22 cellular contexts compared by ENCODE assay signal in the genomic region with DNA sequence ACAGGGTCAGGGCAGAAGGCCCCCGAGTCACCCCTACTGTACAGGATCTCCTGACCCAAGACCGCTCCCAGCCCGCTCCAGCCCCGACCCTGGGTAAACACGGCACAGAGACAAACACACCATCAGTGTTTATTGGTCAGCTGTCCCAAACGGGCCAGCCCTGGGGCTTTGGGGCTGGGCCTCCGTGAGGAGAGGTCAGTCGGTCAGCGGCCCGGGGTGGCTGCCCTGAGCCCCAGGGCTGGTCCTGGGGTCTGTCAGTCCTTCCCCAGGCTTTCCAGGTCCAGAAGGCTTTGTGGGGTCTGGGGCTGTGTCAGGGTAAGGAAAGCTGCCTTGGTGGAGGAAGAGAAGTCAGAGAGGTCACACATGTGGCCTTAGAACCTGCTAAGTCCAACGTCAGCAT. TPM values are rescaled to one million over a fixed set of nuclear protein-coding genes. Genes with fewer than 3 reads are reported as not detected.
A peak's percentile ranks its signal among the peaks of the same experiment; 100 is the strongest.
DNase-seq lines count a peak whose midpoint lies in the region; ATAC-seq, FAIRE-seq and TF ChIP-seq lines count a peak whose summit lies in the region.
"Had no signal": no experiment of that assay in that cellular context is flagged by ENCODE, and none has a peak within 500 bp of the region (broad histone marks: within the 10 kb centered on the region; RNA-seq: fewer than 3 reads in every experiment).

No MANE protein-coding gene starts in this region.

- FAIRE-seq in GM12878 (lab: Jason Lieb, UNC), result no peak

- no peaks in the 10 kb centered on the region for H4K20me1 ChIP-seq in GM12878 (ENCODE audit: control insufficient read depth, insufficient read depth)

- peak overlapping the region; percentile 77 for H3K27ac Mint-ChIP-seq in activated naive CD4-positive, alpha-beta T cell treated with anti-CD3 and anti-CD28 coated beads, Interleukin-2, amount 50 U/mL, for 24 hours
- H3K27ac Mint-ChIP-seq in HFFc6, result peak overlapping the region; percentile 75
- peak overlapping the region; percentile 98 for H3K27ac Mint-ChIP-seq in stimulated activated effector memory CD8-positive, alpha-beta T cell treated with anti-CD3 and anti-CD28 coated beads, Interleukin-12 subunit alpha, Interleukin-12 subunit beta, amount 100 ng/mL, for 72 hours
- H3K27ac Mint-ChIP-seq: activated CD8-positive, alpha-beta memory T cell treated with anti-CD3 and anti-CD28 coated beads, Interleukin-2, amount 10 ng/mL, durations not matched to agents 7 days and 5 days had no signal

- in situ Hi-C loops in GM12878 (cut with MboI), result no loop called here

- intact Hi-C loops in GM12878 (cut with micrococcal nuclease; ENCODE audit: unreplicated experiment), result no loop called here

- H3K9me3 ChIP-seq in GM12878 (replicated peaks; ENCODE audit: control insufficient read depth, insufficient read depth, low read length), result no peaks in the 10 kb centered on the region
- H3K9me3 ChIP-seq: lower lobe of right lung, Peyer's patch, testis had no signal

- RAD21 ChIA-PET in GM12878 (lab: Charles Lee; ENCODE audit: unreplicated experiment), result no interaction called here

- peaks cover 18% of the 10 kb centered on the region for H3K4me1 ChIP-seq in GM12878 (ENCODE audit: control insufficient read depth, insufficient read depth, low read length)

- H3K9me3 Mint-ChIP-seq in activated naive CD4-positive, alpha-beta T cell treated with anti-CD3 and anti-CD28 coated beads, Interleukin-2, amount 50 U/mL, for 24 hours, result no peaks in the 10 kb centered on the region
- H3K9me3 Mint-ChIP-seq in HFFc6, result no peaks in the 10 kb centered on the region
- H3K9me3 Mint-ChIP-seq in stimulated activated effector memory CD8-positive, alpha-beta T cell treated with anti-CD3 and anti-CD28 coated beads, Interleukin-12 subunit alpha, Interleukin-12 subunit beta, amount 100 ng/mL, for 72 hours, result no peaks in the 10 kb centered on the region

- H3K4me3 Mint-ChIP-seq in activated naive CD4-positive, alpha-beta T cell treated with anti-CD3 and anti-CD28 coated beads, Interleukin-2, amount 50 U/mL, for 24 hours, result peak overlapping the region; percentile 96
- 0 out of 2 replicates have a peak overlapping the region, but pooled peaks have one; percentile 37 for H3K4me3 Mint-ChIP-seq in HFFc6
- peak overlapping the region; percentile 93 for H3K4me3 Mint-ChIP-seq in stimulated activated effector memory CD8-positive, alpha-beta T cell treated with anti-CD3 and anti-CD28 coated beads, Interleukin-12 subunit alpha, Interleukin-12 subunit beta, amount 100 ng/mL, for 72 hours

- H3K36me3 ChIP-seq in GM12878 (ENCODE audit: control insufficient read depth in 2 of 2, insufficient read depth in 2 of 2, low read length in 1 of 2), result peaks cover 0 to 2% of the 10 kb centered on the region in 2 experiments; a peak in 2 of 4 replicates
- H3K36me3 ChIP-seq: lower lobe of right lung had no signal

- no peak overlapping the region for H2AFZ ChIP-seq in GM12878 (ENCODE audit: control insufficient read depth, low read depth, low read length)
- H2AFZ ChIP-seq: GM23248 had no signal

- TF ChIP-seq POLR2A in GM12878 (IDR thresholded peaks at IDR 0.05; ENCODE audit: low read depth, low read length), result no peak

- no peak for TF ChIP-seq EP300 in GM12878 (IDR thresholded peaks at IDR 0.05; ENCODE audit: borderline replicate concordance in 1 of 2, control insufficient read depth in 1 of 2, low read depth in 2 of 2, low read length in 2 of 2)

- SMC1A ChIA-PET in GM12878 (lab: Charles Lee; ENCODE audit: uncharacterized antibody, unreplicated experiment), result no interaction called here

- no peak for ATAC-seq in GM12878
- ATAC-seq in stimulated activated effector memory CD8-positive, alpha-beta T cell treated with anti-CD3 and anti-CD28 coated beads, Interleukin-12 subunit alpha, Interleukin-12 subunit beta, amount 100 ng/mL, for 72 hours, result no peak
- ATAC-seq in HG03108 (IDR thresholded peaks at IDR 0.05; ENCODE audit: unreplicated experiment), result no peak
- ATAC-seq: activated CD8-positive, alpha-beta memory T cell treated with anti-CD3 and anti-CD28 coated beads, Interleukin-2, amount 10 ng/mL, durations not matched to agents 7 days and 5 days; lower lobe of right lung had no signal

- H3K4me2 ChIP-seq in GM12878 (ENCODE audit: control insufficient read depth, insufficient read depth), result peak overlapping the region; percentile 34; the same call in 1 of the 2 replicates

- no peak for TF ChIP-seq CTCF in HFFc6 (IDR thresholded peaks at IDR 0.05)
- no peak for TF ChIP-seq CTCF in GM12878 (IDR thresholded peaks at IDR 0.05 in 2 of 3, conservative IDR thresholded peaks at IDR 0.05 in 1 of 3; ENCODE audit: control insufficient read depth in 2 of 3, extremely low read depth in 1 of 3, insufficient read depth in 1 of 3, low read depth in 3 of 3, low read length in 3 of 3)

- no peaks in the 10 kb centered on the region for H3K27me3 Mint-ChIP-seq in activated naive CD4-positive, alpha-beta T cell treated with anti-CD3 and anti-CD28 coated beads, Interleukin-2, amount 50 U/mL, for 24 hours
- H3K27me3 Mint-ChIP-seq in HFFc6 (ENCODE audit: insufficient read depth), result peaks cover 6% of the 10 kb centered on the region

- no peak for TF ChIP-seq RAD21 in GM12878 (IDR thresholded peaks at IDR 0.05; ENCODE audit: insufficient read depth, low read depth, low read length)

- WGBS in GM12878 (ENCODE audit: insufficient coverage, insufficient replicate concordance, low lambda C conversion rate, missing lambda C conversion rate), result 70% methylated on average over 11 of the region's 11 CpGs

- no peak overlapping the region for H3K9ac ChIP-seq in GM12878 (ENCODE audit: control insufficient read depth, insufficient read depth, low read length)

- H3K4me3 ChIP-seq in GM12878, result no peak overlapping the region
- H3K4me3 ChIP-seq: lower lobe of right lung, Peyer's patch, testis had no signal

- peaks cover 57% of the 10 kb centered on the region for H3K4me1 Mint-ChIP-seq in activated naive CD4-positive, alpha-beta T cell treated with anti-CD3 and anti-CD28 coated beads, Interleukin-2, amount 50 U/mL, for 24 hours
- peaks cover 57% of the 10 kb centered on the region for H3K4me1 Mint-ChIP-seq in HFFc6 (ENCODE audit: low read depth)
- H3K4me1 Mint-ChIP-seq in stimulated activated effector memory CD8-positive, alpha-beta T cell treated with anti-CD3 and anti-CD28 coated beads, Interleukin-12 subunit alpha, Interleukin-12 subunit beta, amount 100 ng/mL, for 72 hours, result peaks cover 50% of the 10 kb centered on the region

- no peak overlapping the region for H3K27ac ChIP-seq in GM12878 (ENCODE audit: control insufficient read depth, insufficient read depth)
- H3K27ac ChIP-seq: HL-60, lower lobe of right lung, Peyer's patch, testis, VCaP had no signal

- peaks cover 10% of the 10 kb centered on the region for H3K36me3 Mint-ChIP-seq in activated naive CD4-positive, alpha-beta T cell treated with anti-CD3 and anti-CD28 coated beads, Interleukin-2, amount 50 U/mL, for 24 hours
- H3K36me3 Mint-ChIP-seq in HFFc6 (ENCODE audit: low read depth), result peaks cover 15% of the 10 kb centered on the region
- peaks cover 60% of the 10 kb centered on the region for H3K36me3 Mint-ChIP-seq in stimulated activated effector memory CD8-positive, alpha-beta T cell treated with anti-CD3 and anti-CD28 coated beads, Interleukin-12 subunit alpha, Interleukin-12 subunit beta, amount 100 ng/mL, for 72 hours

- BruUV-seq in GM12878 (replicated peaks; lab: Mats Ljungman, UMichigan), result no TSS peak

- H3K79me2 ChIP-seq in GM12878 (ENCODE audit: control insufficient read depth, insufficient read depth, low read length), result peaks cover 22% of the 10 kb centered on the region

- CTCF ChIA-PET in GM12878 (lab: Yijun Ruan, JAX), result interaction anchor here (1.3 to 2.1 kb wide), 3 partner anchors 9 to 99 kb away, joined by 4 to 6 read pairs (median 5); no protein-coding TSS in a partner anchor

- POLR2A ChIA-PET in GM12878 (lab: Charles Lee), result no interaction called here

- no peaks in the 10 kb centered on the region for H3K27me3 ChIP-seq in GM12878 (replicated peaks in 1 of 2; ENCODE audit: control insufficient read depth in 2 of 2, insufficient read depth in 2 of 2, low read length in 1 of 2)
- H3K27me3 ChIP-seq: Peyer's patch, testis had no signal

- DNase-seq in activated naive CD4-positive, alpha-beta T cell (lab: John Stamatoyannopoulos, UW), result no peak
- DNase-seq in HFFc6 (no peak), GM12878 (ENCODE audit: low read depth, low spot score) (no peak), NOMO-1 treated with dmso at 0.1 percent for 144 hours (lab: John Stamatoyannopoulos, UW; ENCODE audit: unreplicated experiment) (no peak)
- DNase-seq in stimulated activated effector memory CD8-positive, alpha-beta T cell treated with anti-CD3 and anti-CD28 coated beads, Interleukin-12 subunit alpha, Interleukin-12 subunit beta, amount 100 ng/mL, for 72 hours (ENCODE audit: low spot score in 2 of 2), result no peak
- no peak for DNase-seq in effector CD8-positive, alpha-beta T cell (lab: John Stamatoyannopoulos, UW)
- DNase-seq: activated CD8-positive, alpha-beta memory T cell treated with anti-CD3 and anti-CD28 coated beads, Interleukin-2, amount 10 ng/mL, durations not matched to agents 7 days and 5 days; AML-193; DMS153; KBM-7; lower lobe of right lung; NCI-H1092 treated with DMSO at 0.1 percent for 48 hours; NCI-H69; Peyer's patch; stimulated activated CD4-positive, alpha-beta T cell treated with anti-CD3 and anti-CD28 coated beads, Interleukin-4, amount 100 ng/mL, for 1 hour; testis had no signal

RNA-seq across cellular contexts. Expression of a gene that starts 2.7 kb away (rescaled TPM):
- 10 to 100 TPM; 42.5 to 49.6 (median 47.1) TPM for total RNA-seq in HFFc6 (2021; fragmentation: NEBNext Ultra II Directional; extraction: Animal tissue kit (Norgen Biotek cat#: 25700))
- 35.0 and 35.4 TPM in 2 replicates for total RNA-seq in GM12878 (2013; cell fraction: nucleolus; rRNA removed)
- total RNA-seq in GM12878 (2014; rRNA removed) (36.3 and 40.3 TPM in 2 replicates), GM12878 (2014; rRNA removed; fragmentation: Illumina TruSeq; extraction: Trizol) (30.6 and 31.7 TPM in 2 replicates), GM12878 (2021) (40.7 and 44.0 TPM in 2 replicates)
- 17.4 TPM for polyA plus RNA-seq in GM12878 (2011; ENCODE audit: low read depth)
- polyA plus RNA-seq in GM12878 (2011; rRNA removed) (25.8 and 49.2 TPM in 2 replicates), GM12878 (2014; fragmentation: Illumina TruSeq; extraction: Trizol) (24.3 and 45.4 TPM in 2 replicates), GM12878 (2014; fragmentation: Nextera tagmentation; extraction: Ambion mirVana) (10 to 100 TPM; 22.7 to 24.2 TPM), GM12878 (2014; rRNA removed) (54.3 and 56.5 TPM in 2 replicates), GM12878 (2016; fragmentation: Nextera tagmentation; extraction: Ambion mirVana) (10 to 100 TPM; 76.7 to 77.9 TPM)
- 73.3 and 82.9 TPM in 2 replicates for polyA plus RNA-seq in GM12878 (2011; cell fraction: cytosol; rRNA removed)
- polyA plus RNA-seq in GM12878 (2011; cell fraction: nucleus; rRNA removed), result 54.9 and 64.6 TPM in 2 replicates
- 30.5 and 35.8 TPM in 2 replicates for polyA plus RNA-seq in GM12878 (2012)
- polyA minus RNA-seq in GM12878 (2011; rRNA and poly(A)+ RNA removed), result 39.4 and 64.4 TPM in 2 replicates
- 27.0 and 30.2 TPM in 2 replicates for polyA minus RNA-seq in GM12878 (2011; cell fraction: cytosol; rRNA and poly(A)+ RNA removed)
- 38.0 and 63.1 TPM in 2 replicates for polyA minus RNA-seq in GM12878 (2011; cell fraction: nucleus; rRNA and poly(A)+ RNA removed)

RNA-seq across cellular contexts. Expression of a gene that starts 4.4 kb away (rescaled TPM):
- 1 to 10 TPM; 1.7 to 3.1 (median 2.1) TPM for total RNA-seq in HFFc6 (2021; fragmentation: NEBNext Ultra II Directional; extraction: Animal tissue kit (Norgen Biotek cat#: 25700))
- 1.9 and 2.0 TPM in 2 replicates for total RNA-seq in GM12878 (2013; cell fraction: nucleolus; rRNA removed)
- total RNA-seq in GM12878 (2014; rRNA removed) (0.40 TPM in 1 of 2 replicates, not detected in the other), GM12878 (2014; rRNA removed; fragmentation: Illumina TruSeq; extraction: Trizol) (0.14 and 0.22 TPM in 2 replicates), GM12878 (2021) (0.32 and 0.64 TPM in 2 replicates)
- polyA plus RNA-seq in GM12878 (2011; ENCODE audit: low read depth), result 0.41 TPM
- polyA plus RNA-seq in GM12878 (2011; rRNA removed) (0.12 and 0.50 TPM in 2 replicates), GM12878 (2014; fragmentation: Illumina TruSeq; extraction: Trizol) (0.04 TPM in 1 of 2 replicates, not detected in the other), GM12878 (2014; fragmentation: Nextera tagmentation; extraction: Ambion mirVana) (not detected), GM12878 (2014; rRNA removed) (0.55 and 0.67 TPM in 2 replicates), GM12878 (2016; fragmentation: Nextera tagmentation; extraction: Ambion mirVana) (under 1 TPM; 0.11 to 0.47 TPM)
- polyA plus RNA-seq in GM12878 (2011; cell fraction: cytosol; rRNA removed), result 0.34 and 0.52 TPM in 2 replicates
- polyA plus RNA-seq in GM12878 (2011; cell fraction: nucleus; rRNA removed), result 2.2 and 3.0 TPM in 2 replicates
- polyA plus RNA-seq in GM12878 (2012), result 0.60 and 1.1 TPM in 2 replicates
- 0.10 TPM in 1 of 2 replicates, not detected in the other for polyA minus RNA-seq in GM12878 (2011; rRNA and poly(A)+ RNA removed)
- not detected in 2 replicates for polyA minus RNA-seq in GM12878 (2011; cell fraction: cytosol; rRNA and poly(A)+ RNA removed)
- 0.57 and 0.85 TPM in 2 replicates for polyA minus RNA-seq in GM12878 (2011; cell fraction: nucleus; rRNA and poly(A)+ RNA removed)
- total RNA-seq: skeletal muscle tissue had no signal

RNA-seq across cellular contexts. Expression of a gene that starts 18.1 kb away (rescaled TPM):
- 10 to 100 TPM; 22.9 to 33.4 (median 27.7) TPM for total RNA-seq in HFFc6 (2021; fragmentation: NEBNext Ultra II Directional; extraction: Animal tissue kit (Norgen Biotek cat#: 25700))
- 98.4 and 112 TPM in 2 replicates for total RNA-seq in GM12878 (2013; cell fraction: nucleolus; rRNA removed)
- total RNA-seq in GM12878 (2014; rRNA removed) (48.3 and 57.4 TPM in 2 replicates), GM12878 (2014; rRNA removed; fragmentation: Illumina TruSeq; extraction: Trizol) (20.7 and 23.7 TPM in 2 replicates), GM12878 (2021) (56.1 and 64.1 TPM in 2 replicates)
- polyA plus RNA-seq in GM12878 (2011; ENCODE audit: low read depth), result 11.8 TPM
- polyA plus RNA-seq in GM12878 (2011; rRNA removed) (6.9 and 16.4 TPM in 2 replicates), GM12878 (2014; fragmentation: Illumina TruSeq; extraction: Trizol) (3.0 and 13.5 TPM in 2 replicates), GM12878 (2014; fragmentation: Nextera tagmentation; extraction: Ambion mirVana) (1 to 10 TPM; 4.2 to 6.6 TPM), GM12878 (2014; rRNA removed) (63.2 and 68.1 TPM in 2 replicates), GM12878 (2016; fragmentation: Nextera tagmentation; extraction: Ambion mirVana) (10 to 100 TPM; 46.7 to 49.9 TPM)
- 38.1 and 52.2 TPM in 2 replicates for polyA plus RNA-seq in GM12878 (2011; cell fraction: cytosol; rRNA removed)
- 59.2 and 59.5 TPM in 2 replicates for polyA plus RNA-seq in GM12878 (2011; cell fraction: nucleus; rRNA removed)
- polyA plus RNA-seq in GM12878 (2012), result 40.4 and 47.8 TPM in 2 replicates
- polyA minus RNA-seq in GM12878 (2011; rRNA and poly(A)+ RNA removed), result 23.9 and 54.0 TPM in 2 replicates
- 25.1 and 31.3 TPM in 2 replicates for polyA minus RNA-seq in GM12878 (2011; cell fraction: cytosol; rRNA and poly(A)+ RNA removed)
- 27.2 and 51.5 TPM in 2 replicates for polyA minus RNA-seq in GM12878 (2011; cell fraction: nucleus; rRNA and poly(A)+ RNA removed)

RNA-seq across cellular contexts. Expression of a gene that starts 35.6 kb away (rescaled TPM):
- 10 to 100 TPM; 29.3 to 40.6 (median 34.2) TPM for total RNA-seq in HFFc6 (2021; fragmentation: NEBNext Ultra II Directional; extraction: Animal tissue kit (Norgen Biotek cat#: 25700))
- total RNA-seq in GM12878 (2013; cell fraction: nucleolus; rRNA removed), result 55.6 and 55.9 TPM in 2 replicates
- total RNA-seq in GM12878 (2014; rRNA removed) (22.6 and 27.0 TPM in 2 replicates), GM12878 (2014; rRNA removed; fragmentation: Illumina TruSeq; extraction: Trizol) (16.0 and 17.6 TPM in 2 replicates), GM12878 (2021) (21.1 and 23.2 TPM in 2 replicates)
- 9.5 TPM for polyA plus RNA-seq in GM12878 (2011; ENCODE audit: low read depth)
- polyA plus RNA-seq in GM12878 (2011; rRNA removed) (13.9 and 24.6 TPM in 2 replicates), GM12878 (2014; fragmentation: Illumina TruSeq; extraction: Trizol) (7.2 and 16.1 TPM in 2 replicates), GM12878 (2014; fragmentation: Nextera tagmentation; extraction: Ambion mirVana) (under 1 TPM; 0.40 to 0.48 TPM), GM12878 (2014; rRNA removed) (24.0 and 24.7 TPM in 2 replicates), GM12878 (2016; fragmentation: Nextera tagmentation; extraction: Ambion mirVana) (10 to 100 TPM; 12.6 to 12.7 TPM)
- polyA plus RNA-seq in GM12878 (2011; cell fraction: cytosol; rRNA removed), result 28.4 and 35.1 TPM in 2 replicates
- 55.5 and 94.2 TPM in 2 replicates for polyA plus RNA-seq in GM12878 (2011; cell fraction: nucleus; rRNA removed)
- 19.0 and 22.5 TPM in 2 replicates for polyA plus RNA-seq in GM12878 (2012)
- polyA minus RNA-seq in GM12878 (2011; rRNA and poly(A)+ RNA removed), result 20.8 and 26.1 TPM in 2 replicates
- polyA minus RNA-seq in GM12878 (2011; cell fraction: cytosol; rRNA and poly(A)+ RNA removed), result 4.7 and 8.0 TPM in 2 replicates
- polyA minus RNA-seq in GM12878 (2011; cell fraction: nucleus; rRNA and poly(A)+ RNA removed), result 12.1 and 16.7 TPM in 2 replicates

RNA-seq across cellular contexts. Expression of a gene that starts 45.8 kb away (rescaled TPM):
- total RNA-seq in HFFc6 (2021; fragmentation: NEBNext Ultra II Directional; extraction: Animal tissue kit (Norgen Biotek cat#: 25700)), result 10 to 100 TPM; 26.7 to 35.4 (median 29.3) TPM
- 23.5 and 27.2 TPM in 2 replicates for total RNA-seq in GM12878 (2013; cell fraction: nucleolus; rRNA removed)
- total RNA-seq in GM12878 (2014; rRNA removed), result 7.4 TPM in 2 replicates
- total RNA-seq in GM12878 (2014; rRNA removed; fragmentation: Illumina TruSeq; extraction: Trizol), result 8.5 and 9.5 TPM in 2 replicates
- total RNA-seq in GM12878 (2021), result 69.7 and 75.9 TPM in 2 replicates
- 116 TPM for polyA plus RNA-seq in GM12878 (2011; ENCODE audit: low read depth)
- 3.3 and 6.6 TPM in 2 replicates for polyA plus RNA-seq in GM12878 (2011; rRNA removed)
- polyA plus RNA-seq in GM12878 (2011; cell fraction: cytosol; rRNA removed), result 10.5 and 12.0 TPM in 2 replicates
- 13.2 and 14.7 TPM in 2 replicates for polyA plus RNA-seq in GM12878 (2011; cell fraction: nucleus; rRNA removed)
- polyA plus RNA-seq in GM12878 (2012), result 61.5 and 83.9 TPM in 2 replicates
- polyA plus RNA-seq in GM12878 (2014; fragmentation: Illumina TruSeq; extraction: Trizol), result 7.2 and 16.9 TPM in 2 replicates
- polyA plus RNA-seq in GM12878 (2014; fragmentation: Nextera tagmentation; extraction: Ambion mirVana), result 1 to 10 TPM; 1.2 to 2.7 TPM
- polyA plus RNA-seq in GM12878 (2014; rRNA removed), result 20.7 and 21.5 TPM in 2 replicates
- polyA plus RNA-seq in GM12878 (2016; fragmentation: Nextera tagmentation; extraction: Ambion mirVana), result 10 to 100 TPM in 1 of 2 experiments, 1 to 10 TPM in 1; 8.5 to 12.9 TPM
- polyA minus RNA-seq in GM12878 (2011; rRNA and poly(A)+ RNA removed), result 2.9 and 6.1 TPM in 2 replicates
- polyA minus RNA-seq in GM12878 (2011; cell fraction: cytosol; rRNA and poly(A)+ RNA removed), result 4.0 and 8.6 TPM in 2 replicates
- 2.8 and 6.3 TPM in 2 replicates for polyA minus RNA-seq in GM12878 (2011; cell fraction: nucleus; rRNA and poly(A)+ RNA removed)

Comparison
In these comparisons a context has a peak if more than half of its experiments do, and no peak if none do; other contexts are left out.
1. H3K4me3 Mint-ChIP-seq: peak in every context shown above with its lines; median percentile 96 in activated naive CD4-positive, alpha-beta T cell treated with anti-CD3 and anti-CD28 coated beads, Interleukin-2, amount 50 U/mL, for 24 hours; 93 in stimulated activated effector memory CD8-positive, alpha-beta T cell treated with anti-CD3 and anti-CD28 coated beads, Interleukin-12 subunit alpha, Interleukin-12 subunit beta, amount 100 ng/mL, for 72 hours; 37 in HFFc6.